ENCODE assay signal across 13 cellular contexts in the genomic region with DNA sequence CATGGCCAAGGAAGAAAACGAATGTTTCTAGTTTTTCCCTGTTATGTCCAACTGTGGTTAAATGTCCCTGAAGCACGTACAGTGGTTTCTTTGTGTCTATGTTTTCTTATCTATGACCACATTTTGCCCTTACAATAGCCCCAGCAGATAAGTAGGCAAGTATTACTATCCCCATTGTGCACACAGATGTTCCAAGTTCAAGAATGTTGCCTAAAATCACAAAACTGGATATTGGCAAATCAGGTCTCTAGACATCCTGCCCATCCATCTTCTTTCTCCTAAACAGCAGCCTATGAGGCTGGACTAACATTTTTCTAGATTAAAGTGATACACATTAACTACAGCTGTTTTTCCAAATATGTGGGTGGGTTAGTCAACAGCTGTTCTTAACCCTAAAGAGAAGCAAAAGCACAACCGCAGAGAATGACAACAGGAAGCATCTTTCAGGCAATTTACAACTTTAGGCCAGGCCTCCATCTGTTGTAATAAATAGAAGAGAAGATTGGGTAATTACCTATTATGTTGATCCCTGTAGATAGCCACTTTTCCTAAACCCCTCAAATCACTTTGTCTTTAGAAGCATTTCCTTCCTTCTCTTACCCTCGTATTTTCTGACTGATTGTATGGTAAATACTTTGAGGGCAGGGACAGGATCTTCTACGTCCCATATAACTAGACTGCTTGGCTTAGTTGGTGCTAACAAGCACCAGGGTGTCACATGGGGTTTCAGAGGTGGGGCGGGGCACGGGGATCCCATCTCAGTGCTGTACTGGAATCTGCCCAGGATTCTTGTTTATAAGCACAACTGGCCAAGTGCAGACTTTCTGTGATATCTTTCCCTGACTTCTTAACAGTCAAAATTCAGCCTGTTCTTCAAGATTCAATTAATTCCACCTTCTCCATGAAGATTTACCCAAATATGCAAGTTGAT.
DNase-seq lines count a peak whose midpoint lies in the region; ATAC-seq lines count a peak whose summit lies in the region.
"Had no signal": no experiment of that assay in that cellular context is flagged by ENCODE, and none has a peak within 500 bp of the region (broad histone marks: within the 10 kb centered on the region; RNA-seq: fewer than 3 reads in every experiment).

No MANE protein-coding gene starts in this region.

- H3K4me3 ChIP-seq in skeletal muscle cell (ENCODE audit: low read depth, low read length) = no peak overlapping the region
- H3K4me3 ChIP-seq: psoas muscle had no signal

- peak; percentile 9 for DNase-seq in DMS 273 (lab: John Stamatoyannopoulos, UW; ENCODE audit: unreplicated experiment)
- DNase-seq in DMS 273 treated with DMSO at 0.1 percent for 48 hours (lab: John Stamatoyannopoulos, UW) = no peak
- peak; percentile 74 for DNase-seq in NOMO-1 treated with dmso at 0.1 percent for 144 hours (lab: John Stamatoyannopoulos, UW; ENCODE audit: unreplicated experiment)
- peak; percentile 34 for DNase-seq in fibroblast of peridontal ligament (ENCODE audit: extremely low read depth)
- peak; percentile 56 for DNase-seq in skeletal muscle cell (ENCODE audit: low read depth)
- DNase-seq in H4 (ENCODE audit: low spot score) = no peak
- no peak for DNase-seq in cerebellum (ENCODE audit: low spot score)
- DNase-seq: activated gamma-delta T cell, NCI-H774, substantia nigra, SW 1271 had no signal

- no peak for ATAC-seq in HG03460 (IDR thresholded peaks at IDR 0.05; ENCODE audit: unreplicated experiment)
- ATAC-seq: psoas muscle had no signal

Comparison
In these comparisons a context has a peak if more than half of its experiments do, and no peak if none do; other contexts are left out.
1. DNase-seq: peak in DMS 273 (single experiment), NOMO-1 treated with dmso at 0.1 percent for 144 hours (single experiment), fibroblast of peridontal ligament (single experiment) and skeletal muscle cell (single experiment); none in DMS 273 treated with DMSO at 0.1 percent for 48 hours (single experiment), H4 (single experiment) and cerebellum (single experiment).